8 cellular contexts compared by ENCODE assay signal in genomic region chr17:49557204-49558024, GRCh38. TPM values are rescaled to one million over a fixed set of nuclear protein-coding genes. Genes with fewer than 3 reads are reported as not detected.
DNase-seq lines count a peak whose midpoint lies in the region; ATAC-seq and TF ChIP-seq lines count a peak whose summit lies in the region.

No MANE protein-coding gene starts in this region.

- no peaks in the 10 kb centered on the region for H4K20me1 ChIP-seq in GM23338 (replicated peaks; ENCODE audit: insufficient read depth)

- H3K4me3 ChIP-seq in GM23338 = no peak overlapping the region

- intact Hi-C loops in left ventricle myocardium superior (cut with micrococcal nuclease) = loop anchor here (10.0 kb wide), 2 partner anchors 123 to 243 kb away; no protein-coding TSS in a partner anchor

- peaks cover 12% of the 10 kb centered on the region for H3K4me1 Mint-ChIP-seq in GM23338

- H2AFZ ChIP-seq in GM23338 = no peak overlapping the region

- no peak overlapping the region for H3K4me3 Mint-ChIP-seq in GM23338

- H3K9me2 ChIP-seq in GM23338 (ENCODE audit: insufficient read depth) = no peaks in the 10 kb centered on the region

- H3K27ac ChIP-seq in GM23338 (ENCODE audit: low read depth) = no peak overlapping the region

- peak; percentile 70 to 89 for TF ChIP-seq CTCF in GM23338 (conservative IDR thresholded peaks at IDR 0.05; ENCODE audit: low read depth in 2 of 2)

- no peaks in the 10 kb centered on the region for H3K36me3 Mint-ChIP-seq in GM23338 (ENCODE audit: low read depth)
- no peaks in the 10 kb centered on the region for H3K36me3 Mint-ChIP-seq in activated naive CD4-positive, alpha-beta T cell treated with anti-CD3 and anti-CD28 coated beads, Interleukin-2, amount 50 U/mL, for 72 hours

- DNase-seq in CD1c-positive myeloid dendritic cell (ENCODE audit: extremely low spot score) (peak; percentile 68), GM23338 (ENCODE audit: low spot score) (peak; percentile 92), NCI-H526 treated with DMSO at 0.1 percent for 48 hours (lab: John Stamatoyannopoulos, UW) (peak; percentile 49), left ventricle myocardium superior (no peak)
- DNase-seq in activated naive CD4-positive, alpha-beta T cell treated with anti-CD3 and anti-CD28 coated beads, Interleukin-2, amount 50 U/mL, for 72 hours (ENCODE audit: low spot score in 2 of 2) = peak; percentile 46 to 57
- peak; percentile 58 for DNase-seq in stimulated activated CD8-positive, alpha-beta memory T cell treated with anti-CD3 and anti-CD28 coated beads, Interleukin-4, amount 100 ng/mL, for 48 hours

- no peaks in the 10 kb centered on the region for H3F3A ChIP-seq in GM23338 (replicated peaks; ENCODE audit: low read depth)

- ATAC-seq in GM23338 (peak; percentile 69), left ventricle myocardium superior (peak; percentile 65), HG03442 (IDR thresholded peaks at IDR 0.05; ENCODE audit: unreplicated experiment) (no peak), GM21360 (IDR thresholded peaks at IDR 0.05; ENCODE audit: unreplicated experiment) (no peak)
- ATAC-seq in activated naive CD4-positive, alpha-beta T cell treated with anti-CD3 and anti-CD28 coated beads, Interleukin-2, amount 50 U/mL, for 72 hours = peak; percentile 44 to 70

- no peaks in the 10 kb centered on the region; the same call in 1 of the 2 replicates for H3K4me1 ChIP-seq in GM23338 (ENCODE audit: insufficient read depth)

- H3K79me2 ChIP-seq in GM23338 (replicated peaks; ENCODE audit: insufficient read depth) = no peaks in the 10 kb centered on the region

- H3K9me3 Mint-ChIP-seq in GM23338 = no peaks in the 10 kb centered on the region
- H3K9me3 Mint-ChIP-seq in activated naive CD4-positive, alpha-beta T cell treated with anti-CD3 and anti-CD28 coated beads, Interleukin-2, amount 50 U/mL, for 72 hours = no peaks in the 10 kb centered on the region

- H3K4me2 ChIP-seq in GM23338 = no peak overlapping the region

- H3K27me3 ChIP-seq in GM23338 (ENCODE audit: insufficient read depth) = no peaks in the 10 kb centered on the region; the same call in 1 of the 2 replicates

- no peaks in the 10 kb centered on the region for H3K36me3 ChIP-seq in GM23338 (ENCODE audit: insufficient read depth)

- peaks cover 20% of the 10 kb centered on the region for H3K27me3 Mint-ChIP-seq in GM23338 (ENCODE audit: insufficient read depth, low read depth, poor library complexity)

- no peak overlapping the region for H3K27ac Mint-ChIP-seq in GM23338
- no peak overlapping the region for H3K27ac Mint-ChIP-seq in activated naive CD4-positive, alpha-beta T cell treated with anti-CD3 and anti-CD28 coated beads, Interleukin-2, amount 50 U/mL, for 72 hours

TF ChIP-seq in GM23338, 12 proteins besides CTCF, POLR2A, EP300 and RAD21 (continues in another document):
- TF ChIP-seq NANOG (IDR thresholded peaks at IDR 0.05; ENCODE audit: borderline replicate concordance) (no peak), ZNF114 (CRISPR knock-in tag; IDR thresholded peaks at IDR 0.05) (no peak), ZNF462 (CRISPR knock-in tag; IDR thresholded peaks at IDR 0.05) (no peak), CREB1 (CRISPR knock-in tag; IDR thresholded peaks at IDR 0.05; ENCODE audit: low read depth) (no peak), ZNF331 (CRISPR knock-in tag; IDR thresholded peaks at IDR 0.05; ENCODE audit: low read depth) (no peak), EZH2phosphoT487 (IDR thresholded peaks at IDR 0.05; ENCODE audit: unreplicated experiment) (no peak), JUNB (IDR thresholded peaks at IDR 0.05; ENCODE audit: unreplicated experiment) (no peak), EZH2 (IDR thresholded peaks at IDR 0.05; ENCODE audit: low read depth, unreplicated experiment) (no peak), STAT1 (IDR thresholded peaks at IDR 0.05; ENCODE audit: unreplicated experiment) (no peak), REST (IDR thresholded peaks at IDR 0.05; ENCODE audit: unreplicated experiment) (no peak), POLR2AphosphoS5 (IDR thresholded peaks at IDR 0.05; ENCODE audit: low read depth) (no peak)

RNA-seq across cellular contexts. Expression of gene NXPH3, which starts 18.3 kb away (rescaled TPM):
- 2.7 and 4.7 TPM in 2 replicates for total RNA-seq in GM23338 (2014; rRNA removed; shearing (Covaris generic))
- polyA plus RNA-seq in GM23338 (2016; fragmentation: Nextera tagmentation; extraction: Ambion mirVana) = 0.23 and 0.30 TPM in 2 replicates
- under 1 TPM; 0.14 to 0.23 TPM for total RNA-seq in activated naive CD4-positive, alpha-beta T cell treated with anti-CD3 and anti-CD28 coated beads, Interleukin-2, amount 50 U/mL, for 72 hours
- 3.4 TPM for total RNA-seq in left ventricle myocardium superior

Comparison
In these comparisons a context has a peak if more than half of its experiments do, and no peak if none do; other contexts are left out.
1. ATAC-seq: peak in GM23338 (single experiment), activated naive CD4-positive, alpha-beta T cell treated with anti-CD3 and anti-CD28 coated beads, Interleukin-2, amount 50 U/mL, for 72 hours (2 of 2) and left ventricle myocardium superior (single experiment); none in HG03442 (single experiment) and GM21360 (single experiment).